1 cellular context compared by ENCODE assay signal in genomic region chr4:164772076-164772475, GRCh38.
TF ChIP-seq lines count a peak whose summit lies in the region.

No MANE protein-coding gene starts in this region.

TF ChIP-seq in GM23338, 12 proteins besides CTCF, POLR2A, EP300 and RAD21 (continued from another document):
- TF ChIP-seq REST (IDR thresholded peaks at IDR 0.05; ENCODE audit: unreplicated experiment): no peak
- TF ChIP-seq EZH2phosphoT487 (IDR thresholded peaks at IDR 0.05; ENCODE audit: unreplicated experiment): no peak
- TF ChIP-seq STAT1 (IDR thresholded peaks at IDR 0.05; ENCODE audit: unreplicated experiment): no peak
- TF ChIP-seq ZNF114 (CRISPR knock-in tag; IDR thresholded peaks at IDR 0.05): no peak
- no peak for TF ChIP-seq NANOG (IDR thresholded peaks at IDR 0.05; ENCODE audit: borderline replicate concordance)
- no peak for TF ChIP-seq ZNF462 (CRISPR knock-in tag; IDR thresholded peaks at IDR 0.05)
- no peak for TF ChIP-seq POLR2AphosphoS5 (IDR thresholded peaks at IDR 0.05; ENCODE audit: low read depth)
- no peak for TF ChIP-seq EZH2 (IDR thresholded peaks at IDR 0.05; ENCODE audit: low read depth, unreplicated experiment)
